Comparison of ENCODE assay signal across 16 cellular contexts in the genomic region with DNA sequence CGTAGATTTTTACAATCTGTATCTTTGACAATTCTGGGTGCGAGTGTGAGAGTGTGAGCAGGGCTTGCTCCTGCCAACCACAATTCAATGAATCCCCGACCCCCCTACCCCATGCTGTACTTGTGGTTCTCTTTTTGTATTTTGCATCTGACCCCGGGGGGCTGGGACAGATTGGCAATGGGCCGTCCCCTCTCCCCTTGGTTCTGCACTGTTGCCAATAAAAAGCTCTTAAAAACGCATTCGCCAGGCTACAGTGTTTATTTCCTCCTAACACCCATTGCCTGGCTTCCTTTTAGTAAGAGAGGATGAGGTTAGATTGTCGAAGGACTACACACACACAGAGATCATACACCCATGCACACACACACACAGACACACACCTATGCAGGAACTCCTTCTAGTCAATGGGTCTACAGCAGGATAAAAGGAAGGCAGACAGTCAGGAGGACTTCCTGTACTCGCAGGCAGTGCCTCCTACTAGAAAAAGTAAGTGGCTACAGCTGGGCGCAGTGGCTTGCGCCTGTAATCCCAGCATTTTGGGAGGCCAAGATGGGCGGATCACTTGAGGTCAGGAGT. TPM values are rescaled to one million over a fixed set of nuclear protein-coding genes. Genes with fewer than 3 reads are reported as not detected.
DNase-seq lines count a peak whose midpoint lies in the region; ATAC-seq and TF ChIP-seq lines count a peak whose summit lies in the region.
"Had no signal": no experiment of that assay in that cellular context is flagged by ENCODE, and none has a peak within 500 bp of the region (broad histone marks: within the 10 kb centered on the region; RNA-seq: fewer than 3 reads in every experiment).

No MANE protein-coding gene starts in this region.

- no peaks in the 10 kb centered on the region for H3K27me3 ChIP-seq in foreskin keratinocyte
- H3K27me3 ChIP-seq: pancreas had no signal

- H3K9me3 Mint-ChIP-seq in activated naive CD4-positive, alpha-beta T cell treated with anti-CD3 and anti-CD28 coated beads, Interleukin-2, amount 50 U/mL, for 72 hours = no peaks in the 10 kb centered on the region
- H3K9me3 Mint-ChIP-seq in type B pancreatic cell = no peaks in the 10 kb centered on the region
- H3K9me3 Mint-ChIP-seq: dendritic cell treated with granulocyte-macrophage colony-stimulating factor and Interleukin-4, amounts not matched to agents 40 ng/mL and 50 ng/mL, for 4 days had no signal

- H3K36me3 Mint-ChIP-seq in activated naive CD4-positive, alpha-beta T cell treated with anti-CD3 and anti-CD28 coated beads, Interleukin-2, amount 50 U/mL, for 72 hours = peaks cover 0 to 9% of the 10 kb centered on the region in 2 donors
- peaks cover 4% of the 10 kb centered on the region for H3K36me3 Mint-ChIP-seq in type B pancreatic cell

- no peak for ATAC-seq in activated naive CD4-positive, alpha-beta T cell treated with anti-CD3 and anti-CD28 coated beads, Interleukin-2, amount 50 U/mL, for 72 hours
- ATAC-seq in foreskin keratinocyte = peak; percentile 1
- no peak for ATAC-seq in HG03159 (IDR thresholded peaks at IDR 0.05; ENCODE audit: unreplicated experiment)
- ATAC-seq: pancreas had no signal

- peaks cover 79% of the 10 kb centered on the region for H3K27me3 Mint-ChIP-seq in type B pancreatic cell

- peak overlapping the region; percentile 28 for H3K27ac ChIP-seq in VCaP
- no peak overlapping the region for H3K27ac ChIP-seq in foreskin keratinocyte
- H3K27ac ChIP-seq: pancreas, WERI-Rb-1 had no signal

- peak overlapping the region; percentile 96 for H3K27ac Mint-ChIP-seq in activated naive CD4-positive, alpha-beta T cell treated with anti-CD3 and anti-CD28 coated beads, Interleukin-2, amount 50 U/mL, for 72 hours
- peak overlapping the region; percentile 79 for H3K27ac Mint-ChIP-seq in type B pancreatic cell
- H3K27ac Mint-ChIP-seq: B cell had no signal

- DNase-seq in activated naive CD4-positive, alpha-beta T cell treated with anti-CD3 and anti-CD28 coated beads, Interleukin-2, amount 50 U/mL, for 72 hours (ENCODE audit: low spot score in 2 of 2) = no peak
- DNase-seq in activated naive CD4-positive, alpha-beta T cell treated with Interleukin-2 at 50 U/mL for 16 hours = no peak
- no peak for DNase-seq in foreskin keratinocyte
- no peak for DNase-seq in type B pancreatic cell (ENCODE audit: extremely low spot score, unreplicated experiment)
- DNase-seq in stimulated activated CD4-positive, alpha-beta T cell treated with anti-CD3 and anti-CD28 coated beads, Interleukin-4, amount 100 ng/mL, for 4 hours = no peak
- no peak for DNase-seq in NCI-H1105 treated with DMSO at 0.1 percent for 48 hours (lab: John Stamatoyannopoulos, UW)
- DNase-seq: foreskin fibroblast, midbrain, NCI-H1092 treated with DMSO at 0.1 percent for 48 hours, NCI-H226, WERI-Rb-1 had no signal

- H3K4me1 ChIP-seq in foreskin keratinocyte = no peaks in the 10 kb centered on the region

- TF ChIP-seq CTCF in VCaP (conservative IDR thresholded peaks at IDR 0.05) = no peak
- no peak for TF ChIP-seq CTCF in foreskin keratinocyte (conservative IDR thresholded peaks at IDR 0.05)
- TF ChIP-seq CTCF in type B pancreatic cell (conservative IDR thresholded peaks at IDR 0.05) = no peak

- peaks cover 13% of the 10 kb centered on the region for H3K4me1 Mint-ChIP-seq in type B pancreatic cell (ENCODE audit: unreplicated experiment)

- H3K4me3 Mint-ChIP-seq in type B pancreatic cell = peak overlapping the region; percentile 52
- H3K4me3 Mint-ChIP-seq: B cell; dendritic cell treated with granulocyte-macrophage colony-stimulating factor and Interleukin-4, amounts not matched to agents 40 ng/mL and 50 ng/mL, for 4 days had no signal

RNA-seq across cellular contexts. Expression of gene FOSB, which starts 7.2 kb away (rescaled TPM):
- total RNA-seq in activated naive CD4-positive, alpha-beta T cell treated with anti-CD3 and anti-CD28 coated beads, Interleukin-2, amount 50 U/mL, for 72 hours = 10 to 100 TPM; 19.9 to 37.6 TPM
- 1.7 and 2.7 TPM in 2 replicates for total RNA-seq in foreskin keratinocyte
- 0.68 and 1.0 TPM in 2 replicates for polyA plus RNA-seq in foreskin keratinocyte
- 28.4 and 178 TPM in 2 replicates for total RNA-seq in type B pancreatic cell (ENCODE audit: low replicate concordance)

RNA-seq across cellular contexts. Expression of gene RTN2, which starts 21.8 kb away (rescaled TPM):
- total RNA-seq in activated naive CD4-positive, alpha-beta T cell treated with anti-CD3 and anti-CD28 coated beads, Interleukin-2, amount 50 U/mL, for 72 hours = 1 to 10 TPM; 3.2 to 5.1 TPM
- total RNA-seq in foreskin keratinocyte (11.7 and 12.0 TPM in 2 replicates), type B pancreatic cell (ENCODE audit: low replicate concordance) (11.9 and 13.0 TPM in 2 replicates)
- 16.6 and 17.7 TPM in 2 replicates for polyA plus RNA-seq in foreskin keratinocyte

RNA-seq across cellular contexts. Expression of gene PPM1N, which starts 23.2 kb away (rescaled TPM):
- 1 to 10 TPM; 1.5 to 7.4 TPM for total RNA-seq in activated naive CD4-positive, alpha-beta T cell treated with anti-CD3 and anti-CD28 coated beads, Interleukin-2, amount 50 U/mL, for 72 hours
- 2.0 and 2.1 TPM in 2 replicates for total RNA-seq in foreskin keratinocyte
- polyA plus RNA-seq in foreskin keratinocyte = 3.4 and 3.7 TPM in 2 replicates
- 0.48 TPM in 1 of 2 replicates, not detected in the other for total RNA-seq in type B pancreatic cell (ENCODE audit: low replicate concordance)

RNA-seq across cellular contexts. Expression of gene VASP, which starts 32.2 kb away (rescaled TPM):
- total RNA-seq in activated naive CD4-positive, alpha-beta T cell treated with anti-CD3 and anti-CD28 coated beads, Interleukin-2, amount 50 U/mL, for 72 hours = 100 to 1,000 TPM in 1 of 2 donors, 10 to 100 TPM in 1; 76.8 to 156 TPM
- total RNA-seq in foreskin keratinocyte (168 and 176 TPM in 2 replicates), type B pancreatic cell (ENCODE audit: low replicate concordance) (51.9 and 73.0 TPM in 2 replicates)
- 157 and 161 TPM in 2 replicates for polyA plus RNA-seq in foreskin keratinocyte

RNA-seq across cellular contexts. Expression of gene ERCC1, which starts 51.3 kb away (rescaled TPM):
- total RNA-seq in activated naive CD4-positive, alpha-beta T cell treated with anti-CD3 and anti-CD28 coated beads, Interleukin-2, amount 50 U/mL, for 72 hours = 10 to 100 TPM in 1 of 2 donors, 1 to 10 TPM in 1; 9.7 to 60.7 TPM
- total RNA-seq in foreskin keratinocyte (271 TPM in 2 replicates), type B pancreatic cell (ENCODE audit: low replicate concordance) (57.3 and 71.8 TPM in 2 replicates)
- 359 and 380 TPM in 2 replicates for polyA plus RNA-seq in foreskin keratinocyte
